Comparison of ENCODE assay signal across 29 cellular contexts in the genomic region with DNA sequence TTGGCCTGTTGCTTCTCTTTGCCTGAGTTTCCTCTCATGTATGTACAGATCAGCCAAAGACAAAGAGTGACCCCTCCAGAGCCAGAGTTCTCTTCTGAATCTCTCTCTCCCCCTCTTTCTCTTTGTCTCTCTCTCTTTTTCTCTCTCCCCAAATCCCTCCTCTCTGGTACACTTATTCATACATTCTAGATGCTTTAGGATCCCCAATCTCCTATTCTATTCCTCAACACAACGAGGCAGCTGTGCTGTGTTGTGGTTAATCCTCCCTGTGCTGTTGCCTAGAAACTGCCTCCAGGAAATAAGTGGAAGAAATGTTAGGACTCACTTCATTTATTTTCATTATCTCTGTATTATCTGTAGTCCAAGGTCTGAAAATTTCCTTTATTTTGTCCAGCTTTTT.
"Had no signal": no experiment of that assay in that cellular context is flagged by ENCODE, and none has a peak within 500 bp of the region (broad histone marks: within the 10 kb centered on the region; RNA-seq: fewer than 3 reads in every experiment).

No MANE protein-coding gene starts in this region.

- H3K36me3 ChIP-seq: Peyer's patch, SJSA1 had no signal

- H3K4me3 ChIP-seq: body of pancreas, Peyer's patch, SJSA1 had no signal

- FAIRE-seq: bronchial epithelial cell had no signal

- ATAC-seq: activated CD8-positive, alpha-beta memory T cell treated with anti-CD3 and anti-CD28 coated beads, Interleukin-2, amount 10 ng/mL, durations not matched to agents 7 days and 5 days; body of pancreas; SK-N-SH treated with all-trans-retinoic acid at 6 μM for 48 hours had no signal

- H3K9me3 ChIP-seq: body of pancreas, Peyer's patch, SJSA1 had no signal

- H3K27me3 ChIP-seq: body of pancreas, Peyer's patch, SJSA1 had no signal

- H3K4me1 ChIP-seq: body of pancreas, Peyer's patch, SJSA1 had no signal

- H3K27ac ChIP-seq: body of pancreas, Peyer's patch, RWPE1, SJSA1 had no signal

- DNase-seq: activated B cell treated with CpG ODN at 0.5 μM for 24 hours; activated CD4-positive, alpha-beta T cell treated with anti-CD3 and anti-CD28 coated beads for 1 hour; activated CD4-positive, alpha-beta T cell treated with anti-CD3 and anti-CD28 coated beads, Interleukin-2, amount 10 ng/mL, durations not matched to agents 24 days and 14 days; activated CD4-positive, alpha-beta T cell treated with anti-CD3 and anti-CD28 coated beads, Interleukin-2, amount 50 U/mL, for 48 hours; activated CD8-positive, alpha-beta memory T cell treated with anti-CD3 and anti-CD28 coated beads, Interleukin-2, amount 10 ng/mL, durations not matched to agents 7 days and 5 days; activated effector memory CD4-positive, alpha-beta T cell treated with Interleukin-2 at 50 U/mL for 16 hours; activated naive CD4-positive, alpha-beta T cell; activated T-cell treated with anti-CD3 and anti-CD28 coated beads, Interleukin-2, amount 50 U/mL, for 24 hours; aorta; body of pancreas; central memory CD4-positive, alpha-beta T cell; Kasumi-1; KBM-7; NCI-H1048; NCI-H146; NCI-H1930; NCI-H2171; NCI-H2227 treated with DMSO at 0.1 percent for 48 hours; NCI-H446 treated with DMSO at 0.1 percent for 48 hours; NCI-H524 treated with DMSO at 0.1 percent for 48 hours; NCI-H748 treated with DMSO at 0.1 percent for 48 hours; NK-92 treated with Interleukin-12 subunit alpha and Interleukin-12 subunit beta, amount 100 ng/mL, for 24 hours; Peyer's patch; Right ventricle myocardium superior; SW 1271 had no signal
